In genomic region chr15:67133738-67134576, GRCh38 we compare ENCODE assay signal across 8 cellular contexts.
A peak's percentile ranks its signal among the peaks of the same experiment; 100 is the strongest.
DNase-seq lines count a peak whose midpoint lies in the region; ATAC-seq and TF ChIP-seq lines count a peak whose summit lies in the region.

No MANE protein-coding gene starts in this region.

- peak overlapping the region; percentile 78 for H3K4me3 Mint-ChIP-seq in activated B cell treated with CpG ODN at 0.5 μM for 24 hours
- H3K4me3 Mint-ChIP-seq in chondrocyte (ENCODE audit: unreplicated experiment), result no peak overlapping the region
- H3K4me3 Mint-ChIP-seq in stimulated activated memory B cell treated with anti-CD40 and anti-IgM and Interleukin-4, amounts not matched to agents 10 μg/mL and 1 μg/mL and 100 μg/mL, for 72 hours, result peak overlapping the region; percentile 80

- TF ChIP-seq CTCF in activated B cell treated with CpG ODN at 0.5 μM for 24 hours (IDR thresholded peaks at IDR 0.05) (no peak), chondrocyte (IDR thresholded peaks at IDR 0.05) (no peak)

- H3K27me3 Mint-ChIP-seq in activated B cell treated with CpG ODN at 0.5 μM for 24 hours, result no peaks in the 10 kb centered on the region
- H3K27me3 Mint-ChIP-seq in chondrocyte (ENCODE audit: low read depth), result no peaks in the 10 kb centered on the region
- H3K27me3 Mint-ChIP-seq in stimulated activated memory B cell treated with anti-CD40 and anti-IgM and Interleukin-4, amounts not matched to agents 10 μg/mL and 1 μg/mL and 100 μg/mL, for 72 hours, result no peaks in the 10 kb centered on the region

- no peak for DNase-seq in activated B cell treated with CpG ODN at 0.5 μM for 24 hours
- DNase-seq in chondrocyte (ENCODE audit: low spot score), result no peak
- DNase-seq in mucosa of gallbladder (ENCODE audit: low spot score), result peak; percentile 55
- DNase-seq in NCI-H2171 treated with DMSO at 0.1 percent for 48 hours (lab: John Stamatoyannopoulos, UW), result no peak
- DNase-seq in 8988T, result no peak

- H3K9me3 Mint-ChIP-seq in activated B cell treated with CpG ODN at 0.5 μM for 24 hours, result no peaks in the 10 kb centered on the region
- no peaks in the 10 kb centered on the region for H3K9me3 Mint-ChIP-seq in chondrocyte (ENCODE audit: low read depth)
- no peaks in the 10 kb centered on the region for H3K9me3 Mint-ChIP-seq in stimulated activated memory B cell treated with anti-CD40 and anti-IgM and Interleukin-4, amounts not matched to agents 10 μg/mL and 1 μg/mL and 100 μg/mL, for 72 hours

- POLR2A ChIA-PET in activated B cell treated with CpG ODN at 0.5 μM for 24 hours (lab: Charles Lee), result interaction anchor here (1.0 to 2.2 kb wide), 12 partner anchors 12 to 68 kb away, joined by 3 to 24 read pairs (median 6); partner anchors contain the start of gene SMAD3

- H3K4me1 Mint-ChIP-seq in activated B cell treated with CpG ODN at 0.5 μM for 24 hours (peaks cover 92% of the 10 kb centered on the region), chondrocyte (ENCODE audit: low read depth) (peaks cover 55% of the 10 kb centered on the region)
- H3K4me1 Mint-ChIP-seq in stimulated activated memory B cell treated with anti-CD40 and anti-IgM and Interleukin-4, amounts not matched to agents 10 μg/mL and 1 μg/mL and 100 μg/mL, for 72 hours, result peaks cover 93% of the 10 kb centered on the region

- ATAC-seq in GM18498 (IDR thresholded peaks at IDR 0.05; ENCODE audit: unreplicated experiment) (peak; percentile 54), HG03039 (IDR thresholded peaks at IDR 0.05; ENCODE audit: unreplicated experiment) (peak; percentile 45), activated B cell treated with CpG ODN at 0.5 μM for 24 hours (ENCODE audit: low read depth) (peak; percentile 90)
- ATAC-seq in stimulated activated memory B cell treated with anti-CD40 and anti-IgM and Interleukin-4, amounts not matched to agents 10 μg/mL and 1 μg/mL and 100 μg/mL, for 72 hours, result peak; percentile 94

- peaks cover 35% of the 10 kb centered on the region for H3K36me3 Mint-ChIP-seq in activated B cell treated with CpG ODN at 0.5 μM for 24 hours (ENCODE audit: low read depth)
- H3K36me3 Mint-ChIP-seq in chondrocyte (ENCODE audit: low read depth), result no peaks in the 10 kb centered on the region
- H3K36me3 Mint-ChIP-seq in stimulated activated memory B cell treated with anti-CD40 and anti-IgM and Interleukin-4, amounts not matched to agents 10 μg/mL and 1 μg/mL and 100 μg/mL, for 72 hours, result no peaks in the 10 kb centered on the region

- H3K27ac Mint-ChIP-seq in activated B cell treated with CpG ODN at 0.5 μM for 24 hours (peak overlapping the region; percentile 94), chondrocyte (ENCODE audit: unreplicated experiment) (peak overlapping the region; percentile 78)
- peak overlapping the region; percentile 94 for H3K27ac Mint-ChIP-seq in stimulated activated memory B cell treated with anti-CD40 and anti-IgM and Interleukin-4, amounts not matched to agents 10 μg/mL and 1 μg/mL and 100 μg/mL, for 72 hours

- CTCF ChIA-PET in activated B cell treated with CpG ODN at 0.5 μM for 24 hours (lab: Charles Lee), result interaction anchor here (1.6 kb wide), 1 partner anchor 53 kb away, joined by 8 read pairs; no protein-coding TSS in a partner anchor

- intact Hi-C loops in activated B cell treated with CpG ODN at 0.5 μM for 24 hours (cut with micrococcal nuclease), result loop anchor here (1.0 kb wide), 4 partner anchors 13 to 49 kb away; no protein-coding TSS in a partner anchor
